Comparison of ENCODE assay signal across 18 cellular contexts in genomic region chr9:33714989-33715388, GRCh38.
"Had no signal": no experiment of that assay in that cellular context is flagged by ENCODE, and none has a peak within 500 bp of the region (broad histone marks: within the 10 kb centered on the region; RNA-seq: fewer than 3 reads in every experiment).

No MANE protein-coding gene starts in this region.

- H3K4me1 ChIP-seq: left ventricle myocardium inferior had no signal

- ATAC-seq: activated CD8-positive, alpha-beta memory T cell treated with anti-CD3 and anti-CD28 coated beads, Interleukin-2, amount 10 ng/mL, durations not matched to agents 7 days and 5 days; activated T-cell treated with anti-CD3 and anti-CD28 coated beads, Interleukin-2, amount 50 U/mL, for 4 hours; effector memory CD8-positive, alpha-beta T cell; gastroesophageal sphincter; sciatic nerve; stimulated activated naive B cell treated with anti-CD40 and anti-IgM and Interleukin-4, amounts not matched to agents 10 μg/mL and 1 μg/mL and 100 μg/mL, for 72 hours had no signal

- H3K36me3 ChIP-seq: gastroesophageal sphincter, left ventricle myocardium inferior, prostate gland, spleen, transverse colon had no signal

- DNase-seq: activated CD4-positive, alpha-beta T cell treated with anti-CD3 and anti-CD28 coated beads, Interleukin-2, amount 50 U/mL, for 4 hours; activated CD8-positive, alpha-beta memory T cell treated with anti-CD3 and anti-CD28 coated beads, Interleukin-2, amount 10 ng/mL, durations not matched to agents 7 days and 5 days; activated effector memory CD4-positive, alpha-beta T cell treated with anti-CD3 and anti-CD28 coated beads, Interleukin-2, amount 50 U/mL, for 16 hours; activated naive CD8-positive, alpha-beta T cell treated with anti-CD3 and anti-CD28 coated beads, Interleukin-2, amount 10 ng/mL, durations not matched to agents 7 days and 5 days; activated T-cell treated with anti-CD3 and anti-CD28 coated beads, Interleukin-2, amount 50 U/mL, for 4 hours; anterior cingulate cortex; cerebellar nuclear complex; effector memory CD8-positive, alpha-beta T cell; kidney; left ventricle myocardium inferior; spleen; stimulated activated CD4-positive, alpha-beta T cell treated with anti-CD3 and anti-CD28 coated beads, Interleukin-1b, Interleukin-23, amount 100 ng/mL, for 48 hours; stimulated activated naive B cell treated with anti-CD40 and anti-IgM and Interleukin-4, amounts not matched to agents 10 μg/mL and 1 μg/mL and 100 μg/mL, for 72 hours; transverse colon had no signal

- H3K27ac ChIP-seq: epithelial cell of prostate, gastroesophageal sphincter, left ventricle myocardium inferior, prostate gland, spleen, transverse colon had no signal

- H3K4me3 ChIP-seq: gastroesophageal sphincter, left ventricle myocardium inferior, prostate gland, spleen, transverse colon had no signal

- H3K9me3 ChIP-seq: gastroesophageal sphincter, left ventricle myocardium inferior, prostate gland, spleen, transverse colon had no signal
